Comparison of ENCODE assay signal across 8 cellular contexts in genomic region chr20:34129518-34130162, GRCh38. TPM values are rescaled to one million over a fixed set of nuclear protein-coding genes. Genes with fewer than 3 reads are reported as not detected.
DNase-seq lines count a peak whose midpoint lies in the region; ATAC-seq and TF ChIP-seq lines count a peak whose summit lies in the region.

No MANE protein-coding gene starts in this region.

- H3K79me2 ChIP-seq in fibroblast of lung (ENCODE audit: control insufficient read depth, insufficient read depth, low read length) (no peaks in the 10 kb centered on the region), neural cell (replicated peaks; ENCODE audit: insufficient read depth, low read length) (no peaks in the 10 kb centered on the region)

- no peak for TF ChIP-seq EP300 in neural cell (conservative IDR thresholded peaks at IDR 0.05; ENCODE audit: poor library complexity, severe bottlenecking)
- no peak for TF ChIP-seq EP300 in tibial nerve (IDR thresholded peaks at IDR 0.05)

- H2AFZ ChIP-seq in fibroblast of lung (ENCODE audit: low read length) (no peak overlapping the region), neural cell (ENCODE audit: low read depth, low read length) (no peak overlapping the region)

- H3K36me3 ChIP-seq in Peyer's patch (no peaks in the 10 kb centered on the region), fibroblast of lung (ENCODE audit: control insufficient read depth, insufficient read depth, low read length) (no peaks in the 10 kb centered on the region), neural cell (ENCODE audit: insufficient read depth, low read length) (no peaks in the 10 kb centered on the region), tibial nerve (no peaks in the 10 kb centered on the region)

- peak overlapping the region; percentile 25 for H3K4me3 Mint-ChIP-seq in activated T-cell treated with anti-CD3 and anti-CD28 coated beads, Interleukin-2, amount 50 U/mL, for 4 hours

- no peaks in the 10 kb centered on the region for H3K9me3 Mint-ChIP-seq in activated T-cell treated with anti-CD3 and anti-CD28 coated beads, Interleukin-2, amount 50 U/mL, for 4 hours

- peaks cover 7% of the 10 kb centered on the region for H3K4me1 Mint-ChIP-seq in activated T-cell treated with anti-CD3 and anti-CD28 coated beads, Interleukin-2, amount 50 U/mL, for 4 hours (ENCODE audit: low read depth)

- H3K9ac ChIP-seq in fibroblast of lung (ENCODE audit: insufficient read depth, low read length) (no peak overlapping the region), neural cell (ENCODE audit: low read length) (no peak overlapping the region)

- H3K4me1 ChIP-seq in Peyer's patch (no peaks in the 10 kb centered on the region), fibroblast of lung (ENCODE audit: control insufficient read depth, extremely low read depth, insufficient read depth, low read length) (no peaks in the 10 kb centered on the region), tibial nerve (peaks cover 0 to 6% (median 0%) of the 10 kb centered on the region in 4 donors)

- DNase-seq in EH (ENCODE audit: low read depth): peak; percentile 75
- DNase-seq in LoVo (ENCODE audit: low spot score): peak; percentile 80
- DNase-seq in Peyer's patch: peak in 2 of 3 donors; percentile 45 to 73
- DNase-seq in activated T-cell treated with anti-CD3 and anti-CD28 coated beads, Interleukin-2, amount 50 U/mL, for 4 hours: peak; percentile 36
- peak; percentile 57 to 77 for DNase-seq in fibroblast of lung (ENCODE audit: low read depth in 2 of 2)
- DNase-seq in tibial nerve (ENCODE audit: low spot score in 2 of 2): peak in 1 of 2 donors; percentile 88

- H3K9me2 ChIP-seq in neural cell (ENCODE audit: insufficient read depth, low read length): no peaks in the 10 kb centered on the region

- WGBS in tibial nerve, 2 donors: 2 to 3% methylated on average over 10 of the region's 10 CpGs

- H3K27ac ChIP-seq in Peyer's patch: no peak overlapping the region
- H3K27ac ChIP-seq in fibroblast of lung (ENCODE audit: insufficient read depth, low read length): no peak overlapping the region
- H3K27ac ChIP-seq in neural cell (ENCODE audit: low read length): no peak overlapping the region
- no peak overlapping the region for H3K27ac ChIP-seq in tibial nerve

- H3K27me3 ChIP-seq in Peyer's patch: no peaks in the 10 kb centered on the region
- no peaks in the 10 kb centered on the region for H3K27me3 ChIP-seq in fibroblast of lung (ENCODE audit: control insufficient read depth, insufficient read depth, low read length)
- H3K27me3 ChIP-seq in neural cell (ENCODE audit: insufficient read depth, low read depth, low read length): no peaks in the 10 kb centered on the region
- no peaks in the 10 kb centered on the region for H3K27me3 ChIP-seq in tibial nerve

- no peaks in the 10 kb centered on the region for H3F3A ChIP-seq in neural cell (ENCODE audit: insufficient read depth, low read length, poor library complexity, severe bottlenecking)

- peaks cover 2% of the 10 kb centered on the region for H3K27me3 Mint-ChIP-seq in activated T-cell treated with anti-CD3 and anti-CD28 coated beads, Interleukin-2, amount 50 U/mL, for 4 hours (ENCODE audit: low read depth)

- ATAC-seq in activated T-cell treated with anti-CD3 and anti-CD28 coated beads, Interleukin-2, amount 50 U/mL, for 4 hours: peak; percentile 86 to 88
- ATAC-seq in HG02678 (IDR thresholded peaks at IDR 0.05; ENCODE audit: unreplicated experiment): no peak

- H3K9me3 ChIP-seq in Peyer's patch: no peaks in the 10 kb centered on the region
- no peaks in the 10 kb centered on the region for H3K9me3 ChIP-seq in fibroblast of lung (ENCODE audit: control insufficient read depth, insufficient read depth, low read depth, low read length)
- H3K9me3 ChIP-seq in neural cell (ENCODE audit: low read length): no peaks in the 10 kb centered on the region
- H3K9me3 ChIP-seq in tibial nerve: no peaks in the 10 kb centered on the region

- H3K36me3 Mint-ChIP-seq in activated T-cell treated with anti-CD3 and anti-CD28 coated beads, Interleukin-2, amount 50 U/mL, for 4 hours (ENCODE audit: insufficient read depth): no peaks in the 10 kb centered on the region

- TF ChIP-seq CTCF in Peyer's patch (IDR thresholded peaks at IDR 0.05): peak; percentile 70 to 94 (median 90)
- TF ChIP-seq CTCF in fibroblast of lung (conservative IDR thresholded peaks at IDR 0.05 in 1 of 2, IDR thresholded peaks at IDR 0.05 in 1 of 2; ENCODE audit: low read depth in 1 of 2, low read length in 2 of 2): peak; percentile 79
- peak; percentile 95 for TF ChIP-seq CTCF in neural cell (IDR thresholded peaks at IDR 0.05; ENCODE audit: poor library complexity, severe bottlenecking)
- peak; percentile 76 to 88 (median 81) for TF ChIP-seq CTCF in tibial nerve (IDR thresholded peaks at IDR 0.05)

- H4K20me1 ChIP-seq in fibroblast of lung (ENCODE audit: control insufficient read depth, extremely low read depth, insufficient read depth, low read length) (no peaks in the 10 kb centered on the region), neural cell (ENCODE audit: insufficient read depth) (no peaks in the 10 kb centered on the region)

- H3K4me3 ChIP-seq in Peyer's patch (no peak overlapping the region), fibroblast of lung (replicated peaks in 1 of 4; ENCODE audit: control extremely low read depth in 1 of 4, insufficient read depth in 1 of 4, low read depth in 3 of 4, low read length in 4 of 4) (no peak overlapping the region), neural cell (ENCODE audit: low read length) (peak overlapping the region; percentile 29), tibial nerve (peak overlapping the region in 1 of 4 donors; percentile 14)

- H3K4me2 ChIP-seq in fibroblast of lung (ENCODE audit: extremely low read depth, insufficient read depth, low read length) (peak overlapping the region; percentile 66), neural cell (ENCODE audit: low read length) (no peak overlapping the region)

- TF ChIP-seq POLR2A in Peyer's patch (IDR thresholded peaks at IDR 0.05): no peak
- TF ChIP-seq POLR2A in tibial nerve (IDR thresholded peaks at IDR 0.05): no peak

- TF ChIP-seq RAD21 in neural cell (conservative IDR thresholded peaks at IDR 0.05): peak; percentile 96

TF ChIP-seq in neural cell, 6 proteins besides CTCF, POLR2A, EP300 and RAD21:
- TF ChIP-seq SMC3 (conservative IDR thresholded peaks at IDR 0.05; ENCODE audit: poor library complexity) (peak; percentile 90), MXI1 (conservative IDR thresholded peaks at IDR 0.05; ENCODE audit: poor library complexity, severe bottlenecking) (no peak)

RNA-seq across cellular contexts. Expression of gene EIF2S2, which starts 17.6 kb away (rescaled TPM):
- total RNA-seq in Peyer's patch (10 to 100 TPM; 25.0 to 48.7 (median 30.6) TPM), fibroblast of lung (127 and 140 TPM in 2 replicates), tibial nerve (10 to 100 TPM; 32.8 to 43.1 (median 41.0) TPM)
- 100 to 1,000 TPM; 128 to 132 (median 130) TPM for total RNA-seq in activated T-cell treated with anti-CD3 and anti-CD28 coated beads, Interleukin-2, amount 50 U/mL, for 4 hours
- polyA plus RNA-seq in fibroblast of lung (95.3 and 108 TPM in 2 replicates), neural cell (59.6 and 62.6 TPM in 2 replicates)
- 94.1 and 105 TPM in 2 replicates for polyA plus RNA-seq in fibroblast of lung (2012)
- polyA minus RNA-seq in fibroblast of lung (ENCODE audit: low replicate concordance) (4.7 and 7.0 TPM in 2 replicates), neural cell (43.6 and 48.2 TPM in 2 replicates)
